ENCODE assay signal across 1 cellular context in genomic region chr3:43148033-43148432, GRCh38.
TF ChIP-seq lines count a peak whose summit lies in the region.

No MANE protein-coding gene starts in this region.

TF ChIP-seq in HepG2, 621 proteins besides CTCF, POLR2A, EP300 and RAD21 (continued from another document and continues in another):
- TF ChIP-seq PAXIP1 (CRISPR knock-in tag; conservative IDR thresholded peaks at IDR 0.05), result peak; percentile 50; the same call in 1 of the 2 replicates
- TF ChIP-seq SIX1 (CRISPR knock-in tag; IDR thresholded peaks at IDR 0.05; ENCODE audit: borderline replicate concordance), result peak; percentile 98
- no peak for TF ChIP-seq FOXJ3 (CRISPR knock-in tag; IDR thresholded peaks at IDR 0.05; ENCODE audit: borderline replicate concordance)
- peak; percentile 52; the same call in 1 of the 2 replicates for TF ChIP-seq GATAD2A (CRISPR knock-in tag; IDR thresholded peaks at IDR 0.05)
- TF ChIP-seq SOX6 (IDR thresholded peaks at IDR 0.05), result no peak
- peak; percentile 55; the same call in 1 of the 2 replicates for TF ChIP-seq SOX6 (CRISPR knock-in tag; IDR thresholded peaks at IDR 0.05)
- 0 out of 2 replicates have a peak, but pooled peaks have one; percentile 25 for TF ChIP-seq PPARG (CRISPR knock-in tag; conservative IDR thresholded peaks at IDR 0.05)
- TF ChIP-seq ARID5B (CRISPR knock-in tag; IDR thresholded peaks at IDR 0.05), result peak; percentile 52
- peak; percentile 72; the same call in 1 of the 2 replicates for TF ChIP-seq SOX5 (CRISPR knock-in tag; IDR thresholded peaks at IDR 0.05; ENCODE audit: borderline replicate concordance)
- TF ChIP-seq MIXL1 (CRISPR knock-in tag; IDR thresholded peaks at IDR 0.05), result peak; percentile 72; the same call in 1 of the 2 replicates
- peak; percentile 23; the same call in 1 of the 2 replicates for TF ChIP-seq SAP130 (CRISPR knock-in tag; IDR thresholded peaks at IDR 0.05; ENCODE audit: low read depth)
- TF ChIP-seq FOXP4 (CRISPR knock-in tag; IDR thresholded peaks at IDR 0.05), result 0 out of 2 replicates have a peak, but pooled peaks have one; percentile 9
- TF ChIP-seq ZNF362 (CRISPR knock-in tag; IDR thresholded peaks at IDR 0.05; ENCODE audit: borderline replicate concordance), result peak; percentile 87
- TF ChIP-seq CCDC6 (CRISPR knock-in tag; IDR thresholded peaks at IDR 0.05), result no peak
- 0 out of 2 replicates have a peak, but pooled peaks have one; percentile 21 for TF ChIP-seq NCOA2 (CRISPR knock-in tag; IDR thresholded peaks at IDR 0.05)
- peak; percentile 54; the same call in 1 of the 2 replicates for TF ChIP-seq NCOR1 (IDR thresholded peaks at IDR 0.05; ENCODE audit: borderline replicate concordance, low read length)
- TF ChIP-seq ZNF687 (CRISPR knock-in tag; IDR thresholded peaks at IDR 0.05), result no peak
- 0 out of 2 replicates have a peak, but pooled peaks have one; percentile 25 for TF ChIP-seq RARA (CRISPR knock-in tag; IDR thresholded peaks at IDR 0.05)
- TF ChIP-seq EEA1 (CRISPR knock-in tag; IDR thresholded peaks at IDR 0.05; ENCODE audit: borderline replicate concordance), result no peak
- TF ChIP-seq ZNF800 (CRISPR knock-in tag; IDR thresholded peaks at IDR 0.05), result no peak
- TF ChIP-seq MAFG (CRISPR knock-in tag; IDR thresholded peaks at IDR 0.05), result no peak
- TF ChIP-seq NFE2L1 (CRISPR knock-in tag; IDR thresholded peaks at IDR 0.05; ENCODE audit: borderline replicate concordance), result no peak
- no peak for TF ChIP-seq CENPX (CRISPR knock-in tag; IDR thresholded peaks at IDR 0.05)
- TF ChIP-seq AHDC1 (CRISPR knock-in tag; IDR thresholded peaks at IDR 0.05; ENCODE audit: borderline replicate concordance), result 0 out of 2 replicates have a peak, but pooled peaks have one; percentile 18
- TF ChIP-seq HNF4G (IDR thresholded peaks at IDR 0.05; ENCODE audit: borderline replicate concordance, low read depth, low read length), result no peak
- TF ChIP-seq HNF4G (CRISPR knock-in tag; IDR thresholded peaks at IDR 0.05; ENCODE audit: borderline replicate concordance, low read depth), result no peak
- peak; percentile 26; the same call in 1 of the 2 replicates for TF ChIP-seq DRAP1 (CRISPR knock-in tag; IDR thresholded peaks at IDR 0.05)
- no peak for TF ChIP-seq HES4 (CRISPR knock-in tag; IDR thresholded peaks at IDR 0.05; ENCODE audit: borderline replicate concordance)
- TF ChIP-seq ZNF644 (CRISPR knock-in tag; IDR thresholded peaks at IDR 0.05; ENCODE audit: low read depth), result no peak
- TF ChIP-seq ZNF572 (CRISPR knock-in tag; IDR thresholded peaks at IDR 0.05), result no peak
- no peak for TF ChIP-seq ZMAT3 (CRISPR knock-in tag; conservative IDR thresholded peaks at IDR 0.05)
